ENCODE assay signal across 18 cellular contexts in the genomic region with DNA sequence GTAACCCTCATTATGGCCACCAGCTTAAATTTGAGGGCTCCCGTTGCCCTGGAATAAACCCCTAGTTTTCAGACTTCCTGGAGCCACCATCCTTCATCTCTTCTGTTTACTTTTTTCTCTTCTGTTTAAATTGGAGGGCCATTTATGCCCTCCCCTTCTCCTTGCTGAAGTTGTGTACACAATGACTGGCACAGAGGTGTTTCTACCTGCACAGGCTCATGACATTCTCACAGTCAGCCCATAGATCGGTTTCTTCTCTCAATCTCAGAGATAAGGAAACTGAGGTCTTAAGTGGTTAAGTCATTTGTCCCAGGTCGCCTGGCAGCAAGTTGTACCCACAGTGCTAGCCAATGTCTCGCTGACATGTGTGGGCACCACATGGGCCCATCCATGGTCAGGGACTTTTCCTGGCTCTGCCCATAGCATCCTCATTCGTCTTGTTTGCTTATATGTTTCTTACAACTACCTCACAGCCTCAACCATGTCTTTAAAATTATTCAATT.
DNase-seq lines count a peak whose midpoint lies in the region; ATAC-seq, FAIRE-seq and TF ChIP-seq lines count a peak whose summit lies in the region.
"Had no signal": no experiment of that assay in that cellular context is flagged by ENCODE, and none has a peak within 500 bp of the region (broad histone marks: within the 10 kb centered on the region; RNA-seq: fewer than 3 reads in every experiment).

No MANE protein-coding gene starts in this region.

- H3K9me3 Mint-ChIP-seq in Calu3 (ENCODE audit: low read depth, unreplicated experiment) (no peaks in the 10 kb centered on the region), nephron progenitor cell (no peaks in the 10 kb centered on the region)
- no peaks in the 10 kb centered on the region for H3K9me3 Mint-ChIP-seq in activated T-cell treated with anti-CD3 and anti-CD28 coated beads, Interleukin-2, amount 50 U/mL, for 4 hours
- H3K9me3 Mint-ChIP-seq: nephron had no signal

- H3K4me1 Mint-ChIP-seq in Calu3 (ENCODE audit: low read depth, unreplicated experiment) = peaks cover 47% of the 10 kb centered on the region
- peaks cover 47% of the 10 kb centered on the region for H3K4me1 Mint-ChIP-seq in nephron progenitor cell
- no peaks in the 10 kb centered on the region for H3K4me1 Mint-ChIP-seq in activated T-cell treated with anti-CD3 and anti-CD28 coated beads, Interleukin-2, amount 50 U/mL, for 4 hours (ENCODE audit: low read depth)

- H3K4me1 ChIP-seq in A673 (ENCODE audit: insufficient read depth, low read length, poor library complexity, severe bottlenecking) = no peaks in the 10 kb centered on the region
- no peaks in the 10 kb centered on the region for H3K4me1 ChIP-seq in small intestine (ENCODE audit: control insufficient read depth in 2 of 2, insufficient read depth in 1 of 2, low read depth in 1 of 2, low read length in 1 of 2)
- H3K4me1 ChIP-seq: BE2C had no signal

- BruUV-seq in Calu3 (replicated peaks; lab: Mats Ljungman, UMichigan) (no TSS peak), A673 (replicated peaks; lab: Mats Ljungman, UMichigan) (no TSS peak)

- FAIRE-seq in small intestine (lab: Jason Lieb, UNC) = no peak

- no peaks in the 10 kb centered on the region for H3K9me3 ChIP-seq in A673 (ENCODE audit: low read depth, low read length, poor library complexity, severe bottlenecking)
- H3K9me3 ChIP-seq in WERI-Rb-1 (ENCODE audit: severe bottlenecking) = no peaks in the 10 kb centered on the region
- no peaks in the 10 kb centered on the region for H3K9me3 ChIP-seq in small intestine (ENCODE audit: control insufficient read depth, low read depth)
- H3K9me3 ChIP-seq: BE2C, esophagus squamous epithelium, SK-N-SH had no signal

- H3K36me3 Mint-ChIP-seq in Calu3 (ENCODE audit: insufficient read depth, unreplicated experiment) = no peaks in the 10 kb centered on the region
- no peaks in the 10 kb centered on the region for H3K36me3 Mint-ChIP-seq in nephron progenitor cell (ENCODE audit: low read depth)
- no peaks in the 10 kb centered on the region for H3K36me3 Mint-ChIP-seq in activated T-cell treated with anti-CD3 and anti-CD28 coated beads, Interleukin-2, amount 50 U/mL, for 4 hours (ENCODE audit: insufficient read depth)

- H3K27me3 Mint-ChIP-seq in Calu3 (ENCODE audit: unreplicated experiment) (no peaks in the 10 kb centered on the region), nephron progenitor cell (ENCODE audit: low read depth, poor library complexity) (peaks cover 6% of the 10 kb centered on the region)
- no peaks in the 10 kb centered on the region for H3K27me3 Mint-ChIP-seq in activated T-cell treated with anti-CD3 and anti-CD28 coated beads, Interleukin-2, amount 50 U/mL, for 4 hours (ENCODE audit: low read depth)

- H3K27me3 ChIP-seq in A673 (replicated peaks; ENCODE audit: insufficient read depth, low read depth, low read length, poor library complexity) (no peaks in the 10 kb centered on the region), WERI-Rb-1 (ENCODE audit: insufficient read depth, low read depth, severe bottlenecking) (peaks cover 2% of the 10 kb centered on the region), small intestine (ENCODE audit: control insufficient read depth in 2 of 2, insufficient read depth in 2 of 2, low read length in 2 of 2) (no peaks in the 10 kb centered on the region)
- H3K27me3 ChIP-seq: BE2C, esophagus squamous epithelium had no signal

- no peak for TF ChIP-seq CTCF in Calu3 (IDR thresholded peaks at IDR 0.05; ENCODE audit: unreplicated experiment)
- no peak for TF ChIP-seq CTCF in LNCaP clone FGC (IDR thresholded peaks at IDR 0.05; ENCODE audit: control insufficient read depth, extremely low read depth, insufficient read depth)
- no peak for TF ChIP-seq CTCF in nephron progenitor cell (IDR thresholded peaks at IDR 0.05)
- TF ChIP-seq CTCF in A673 (conservative IDR thresholded peaks at IDR 0.05; ENCODE audit: low read depth, low read length) = no peak
- no peak for TF ChIP-seq CTCF in WERI-Rb-1 (IDR thresholded peaks at IDR 0.05; ENCODE audit: low read depth, low read length)

- H3K27ac ChIP-seq in A673 (ENCODE audit: low read depth, low read length, poor library complexity, severe bottlenecking) (no peak overlapping the region), WERI-Rb-1 (no peak overlapping the region), small intestine (ENCODE audit: low read depth in 1 of 2, low read length in 1 of 2) (no peak overlapping the region)
- H3K27ac ChIP-seq: KMS-11 had no signal

- POLR2A ChIA-PET in A673 (lab: Charles Lee; ENCODE audit: low non-redundant PET) = no interaction called here

- H3K36me3 ChIP-seq in A673 (ENCODE audit: insufficient read depth, low read length, poor library complexity, severe bottlenecking) (no peaks in the 10 kb centered on the region), WERI-Rb-1 (no peaks in the 10 kb centered on the region), small intestine (ENCODE audit: control insufficient read depth in 2 of 2, insufficient read depth in 2 of 2, low read length in 2 of 2) (no peaks in the 10 kb centered on the region)
- H3K36me3 ChIP-seq: BE2C, esophagus squamous epithelium had no signal

- DNase-seq in Calu3 (peak; percentile 19), LNCaP clone FGC (ENCODE audit: low read depth) (peak; percentile 45), cerebellar cortex (ENCODE audit: low spot score) (peak; percentile 66), nephron progenitor cell (no peak), A673 (ENCODE audit: low spot score) (no peak), WERI-Rb-1 (no peak), small intestine (no peak)
- no peak for DNase-seq in activated T-cell treated with anti-CD3 and anti-CD28 coated beads, Interleukin-2, amount 50 U/mL, for 4 hours
- DNase-seq: activated CD8-positive, alpha-beta memory T cell treated with anti-CD3 and anti-CD28 coated beads for 24 hours; aorta; BE2C; cortex of kidney; esophagus squamous epithelium; NCI-H2081 treated with DMSO at 0.1 percent for 48 hours; SK-N-SH had no signal

- H3K27ac Mint-ChIP-seq in Calu3 (ENCODE audit: unreplicated experiment) (peak overlapping the region; percentile 57), nephron progenitor cell (peak overlapping the region; percentile 80)

- H3K4me3 Mint-ChIP-seq in Calu3 (ENCODE audit: low read depth, unreplicated experiment) = peak overlapping the region; percentile 12
- H3K4me3 Mint-ChIP-seq in nephron progenitor cell = no peak overlapping the region
- no peak overlapping the region for H3K4me3 Mint-ChIP-seq in activated T-cell treated with anti-CD3 and anti-CD28 coated beads, Interleukin-2, amount 50 U/mL, for 4 hours
- H3K4me3 Mint-ChIP-seq: nephron had no signal

- H3K4me3 ChIP-seq in LNCaP clone FGC (ENCODE audit: low read depth, low read length) (no peak overlapping the region), A673 (ENCODE audit: low read depth, low read length, poor library complexity, severe bottlenecking) (no peak overlapping the region), WERI-Rb-1 (ENCODE audit: low read depth, low read length) (no peak overlapping the region), small intestine (ENCODE audit: low read depth in 1 of 2, low read length in 2 of 2) (no peak overlapping the region)
- H3K4me3 ChIP-seq: esophagus squamous epithelium had no signal

- WGBS in small intestine, 3 donors = 32 to 63% (median 35%) methylated on average over 5 of the region's 5 CpGs

- intact Hi-C loops in Calu3 (cut with micrococcal nuclease; ENCODE audit: unreplicated experiment) (no loop called here), A673 (cut with micrococcal nuclease; ENCODE audit: unreplicated experiment) (no loop called here)

- ATAC-seq in activated T-cell treated with anti-CD3 and anti-CD28 coated beads, Interleukin-2, amount 50 U/mL, for 4 hours = no peak
- ATAC-seq: HCT116 had no signal

- CTCF ChIA-PET in Calu3 (lab: Charles Lee) = no interaction called here
- CTCF ChIA-PET in A673 (lab: Charles Lee) = no interaction called here

Comparison
In these comparisons a context has a peak if more than half of its experiments do, and no peak if none do; other contexts are left out.
1. DNase-seq: peak in Calu3 (single experiment), LNCaP clone FGC (single experiment) and cerebellar cortex (single experiment); none in nephron progenitor cell (single experiment), A673 (single experiment), WERI-Rb-1 (single experiment), small intestine (single experiment) and activated T-cell treated with anti-CD3 and anti-CD28 coated beads, Interleukin-2, amount 50 U/mL, for 4 hours (single experiment).